In genomic region chr20:58688838-58689237, GRCh38 we compare ENCODE assay signal across 17 cellular contexts. TPM values are rescaled to one million over a fixed set of nuclear protein-coding genes. Genes with fewer than 3 reads are reported as not detected.
DNase-seq lines count a peak whose midpoint lies in the region; ATAC-seq and TF ChIP-seq lines count a peak whose summit lies in the region.
"Had no signal": no experiment of that assay in that cellular context is flagged by ENCODE, and none has a peak within 500 bp of the region (broad histone marks: within the 10 kb centered on the region; RNA-seq: fewer than 3 reads in every experiment).

No MANE protein-coding gene starts in this region.

- POLR2A ChIA-PET in RWPE1 (lab: Yijun Ruan, JAX; ENCODE audit: low non-redundant PET): no interaction called here

- H3K27ac ChIP-seq in RWPE1: no peak overlapping the region; the same call in 1 of the 2 replicates
- H3K27ac ChIP-seq: ascending aorta, suprapubic skin had no signal

- ATAC-seq in HG03342 (IDR thresholded peaks at IDR 0.05; ENCODE audit: unreplicated experiment): no peak

- H3K4me3 Mint-ChIP-seq in CD14-positive monocyte: peak overlapping the region in 1 of 2 donors; percentile 53
- H3K4me3 Mint-ChIP-seq in chondrocyte (ENCODE audit: unreplicated experiment): no peak overlapping the region
- H3K4me3 Mint-ChIP-seq: activated B cell treated with CpG ODN at 0.5 μM for 24 hours had no signal

- H3K27ac Mint-ChIP-seq in CD14-positive monocyte: peak overlapping the region; percentile 62 to 89 (median 73)
- peak overlapping the region; percentile 18 for H3K27ac Mint-ChIP-seq in chondrocyte (ENCODE audit: unreplicated experiment)
- H3K27ac Mint-ChIP-seq: activated B cell treated with CpG ODN at 0.5 μM for 24 hours, progenitor cell of endocrine pancreas had no signal

- intact Hi-C loops in CD14-positive monocyte (cut with micrococcal nuclease): no loop called here

- H3K9me3 Mint-ChIP-seq in CD14-positive monocyte (peaks cover 0 to 3% (median 0%) of the 10 kb centered on the region in 7 donors), chondrocyte (ENCODE audit: low read depth) (no peaks in the 10 kb centered on the region)
- H3K9me3 Mint-ChIP-seq: activated B cell treated with CpG ODN at 0.5 μM for 24 hours had no signal

- peaks cover 0 to 4% (median 3%) of the 10 kb centered on the region in 3 donors for H3K27me3 Mint-ChIP-seq in CD14-positive monocyte (ENCODE audit: low read depth in 3 of 3)
- no peaks in the 10 kb centered on the region for H3K27me3 Mint-ChIP-seq in chondrocyte (ENCODE audit: low read depth)
- H3K27me3 Mint-ChIP-seq: activated B cell treated with CpG ODN at 0.5 μM for 24 hours, progenitor cell of endocrine pancreas had no signal

- CTCF ChIA-PET in RWPE1 (lab: Yijun Ruan, JAX): interaction anchor here (0.7 kb wide), 1 partner anchor 10 kb away, joined by 3 read pairs; no protein-coding TSS in a partner anchor

- H3K4me1 Mint-ChIP-seq in CD14-positive monocyte (peaks cover 34% of the 10 kb centered on the region), chondrocyte (ENCODE audit: low read depth) (peaks cover 38% of the 10 kb centered on the region)

- TF ChIP-seq CTCF in CD14-positive monocyte (IDR thresholded peaks at IDR 0.05): no peak
- TF ChIP-seq CTCF in chondrocyte (IDR thresholded peaks at IDR 0.05): no peak
- no peak for TF ChIP-seq CTCF in RWPE1 (conservative IDR thresholded peaks at IDR 0.05; ENCODE audit: low read depth)

- H3K36me3 Mint-ChIP-seq in CD14-positive monocyte: peaks cover 18 to 26% of the 10 kb centered on the region in 2 donors
- peaks cover 1% of the 10 kb centered on the region for H3K36me3 Mint-ChIP-seq in chondrocyte (ENCODE audit: low read depth)

- DNase-seq in CD14-positive monocyte (ENCODE audit: low spot score) (no peak), LHCN-M2 (ENCODE audit: low read depth) (peak; percentile 90), chondrocyte (ENCODE audit: low spot score) (no peak), myocyte (ENCODE audit: low read depth) (peak; percentile 95), HUDEP-2 (lab: John Stamatoyannopoulos, UW; ENCODE audit: unreplicated experiment in 76 of 76) (no peak), RWPE1 (ENCODE audit: low spot score) (no peak), DMS114 treated with DMSO at 0.1 percent for 48 hours (lab: John Stamatoyannopoulos, UW; ENCODE audit: unreplicated experiment) (no peak)
- DNase-seq: activated B cell treated with CpG ODN at 0.5 μM for 24 hours, cortex of kidney, esophagus squamous epithelium, kidney glomerular epithelial cell, NCI-H1436, NCI-H526 treated with DMSO at 0.1 percent for 48 hours had no signal

RNA-seq across cellular contexts. Expression of gene NPEPL1, which starts 3.8 kb away (rescaled TPM):
- polyA plus RNA-seq in CD14-positive monocyte: 10 to 100 TPM; 37.6 to 39.6 TPM
- total RNA-seq in LHCN-M2 (2014; rRNA removed) (24.7 and 29.9 TPM in 2 replicates), chondrocyte (10.2 to 32.8 TPM (median 31.3 TPM) in 3 replicates), myocyte (26.1 and 33.6 TPM in 2 replicates)
- polyA plus RNA-seq in LHCN-M2 (2012): 28.8 TPM
- polyA plus RNA-seq in myocyte (2012): 42.1 TPM

RNA-seq across cellular contexts. Expression of gene STX16, which starts 37.8 kb away (rescaled TPM):
- polyA plus RNA-seq in CD14-positive monocyte: 10 to 100 TPM; 15.6 to 27.4 TPM
- total RNA-seq in LHCN-M2 (2014; rRNA removed): 18.4 and 21.5 TPM in 2 replicates
- polyA plus RNA-seq in LHCN-M2 (2012): 22.2 TPM
- 44.5 to 58.1 TPM (median 50.4 TPM) in 3 replicates for total RNA-seq in chondrocyte
- total RNA-seq in myocyte: 18.5 and 25.0 TPM in 2 replicates
- polyA plus RNA-seq in myocyte (2012): 57.8 TPM

Comparison
In these comparisons a context has a peak if more than half of its experiments do, and no peak if none do; other contexts are left out.
1. DNase-seq: peak in LHCN-M2 (single experiment) and myocyte (single experiment); none in CD14-positive monocyte (single experiment), chondrocyte (single experiment), HUDEP-2 (0 of 76), RWPE1 (single experiment) and DMS114 treated with DMSO at 0.1 percent for 48 hours (single experiment).